ENCODE assay signal across 7 cellular contexts in the genomic region with DNA sequence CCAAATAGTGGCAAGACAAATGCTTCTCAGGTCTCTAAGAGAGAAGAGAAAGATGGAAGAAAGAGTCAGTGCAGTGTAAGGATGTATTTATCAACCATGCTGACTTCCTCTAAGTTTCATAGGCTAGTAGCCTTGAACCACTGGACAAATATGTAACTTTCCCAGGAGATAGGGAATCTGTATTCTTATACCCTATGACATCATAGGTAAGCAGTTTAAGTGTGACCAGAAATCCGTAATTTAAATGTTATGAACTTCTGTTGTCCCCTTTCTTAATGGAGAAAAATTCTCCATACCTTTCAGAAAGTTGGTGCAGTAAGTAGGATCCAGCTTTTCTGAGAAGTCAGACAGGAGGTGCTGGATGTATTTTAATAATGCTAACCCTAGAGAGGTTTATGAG.
"Had no signal": no experiment of that assay in that cellular context is flagged by ENCODE, and none has a peak within 500 bp of the region (broad histone marks: within the 10 kb centered on the region; RNA-seq: fewer than 3 reads in every experiment).

No MANE protein-coding gene starts in this region.

- DNase-seq: IMR-90, KBM-7, KG1 had no signal

- H3K27ac ChIP-seq: HL-60, KMS-11 had no signal

- H3K9ac ChIP-seq: KMS-11 had no signal

- H3K4me2 ChIP-seq: KMS-11 had no signal

- FAIRE-seq: HTR-8/SVneo, K562 had no signal

- H3K4me3 ChIP-seq: K562 had no signal

- ATAC-seq: K562 had no signal
